ENCODE assay signal across 8 cellular contexts in the genomic region with DNA sequence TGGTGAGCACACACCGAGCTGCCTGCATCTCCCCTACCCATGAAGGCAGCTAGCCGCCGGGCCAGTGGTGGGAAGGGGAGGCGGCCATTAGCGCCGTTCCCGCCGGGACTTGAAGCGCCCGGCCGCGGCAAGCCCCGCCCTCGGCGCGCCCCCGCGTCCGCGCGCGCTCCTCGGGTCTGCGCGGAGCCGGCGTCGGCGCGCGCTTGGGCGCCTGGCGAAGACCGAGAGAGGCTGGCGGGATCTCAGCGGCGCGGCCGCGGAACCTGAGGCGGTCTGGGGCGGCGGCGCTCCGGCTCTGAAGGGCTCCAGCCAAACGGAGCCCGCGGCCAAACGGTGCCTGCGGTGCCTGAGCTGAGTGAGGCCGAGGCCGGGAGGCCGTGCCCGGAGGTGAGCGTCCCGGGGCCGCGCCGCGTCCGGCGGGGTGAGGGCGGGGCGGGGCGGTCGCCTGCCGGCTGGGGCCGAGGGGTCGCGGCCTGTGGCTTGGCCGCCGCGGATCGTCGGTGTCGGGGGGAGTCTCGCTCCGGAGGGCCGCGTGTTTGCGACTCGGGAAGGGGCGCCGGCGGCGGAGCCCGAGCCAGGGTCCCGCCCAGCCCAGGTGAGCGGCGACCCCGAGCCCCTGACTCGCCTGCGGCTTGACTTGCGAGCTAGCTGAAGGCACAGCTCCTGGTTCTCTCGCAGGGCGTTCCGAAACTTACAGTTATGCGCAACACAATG.
DNase-seq lines count a peak whose midpoint lies in the region; ATAC-seq and TF ChIP-seq lines count a peak whose summit lies in the region.

A gene with protein sequence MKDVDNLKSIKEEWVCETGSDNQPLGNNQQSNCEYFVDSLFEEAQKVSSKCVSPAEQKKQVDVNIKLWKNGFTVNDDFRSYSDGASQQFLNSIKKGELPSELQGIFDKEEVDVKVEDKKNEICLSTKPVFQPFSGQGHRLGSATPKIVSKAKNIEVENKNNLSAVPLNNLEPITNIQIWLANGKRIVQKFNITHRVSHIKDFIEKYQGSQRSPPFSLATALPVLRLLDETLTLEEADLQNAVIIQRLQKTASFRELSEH (plus strand): TSS at position 202 of the 714 bp plus-strand sequence. CDS start 17,852 bp downstream, outside the sequence.

- TF ChIP-seq CTCF in WI38 (IDR thresholded peaks at IDR 0.05; ENCODE audit: low read depth, low read length) = no peak
- TF ChIP-seq CTCF in cardiac fibroblast (IDR thresholded peaks at IDR 0.05; ENCODE audit: low read depth, low read length) = no peak

- peak; percentile 71 for ATAC-seq in GM18520 (IDR thresholded peaks at IDR 0.05; ENCODE audit: unreplicated experiment)
- peak; percentile 69 for ATAC-seq in HG03039 (IDR thresholded peaks at IDR 0.05; ENCODE audit: unreplicated experiment)

- H3K27me3 ChIP-seq in ACC112 (ENCODE audit: insufficient read depth, low read length) = no peaks in the 10 kb centered on the region

- peak; percentile 90 for DNase-seq in NCI-H2171 (lab: John Stamatoyannopoulos, UW)
- DNase-seq in cardiac fibroblast (ENCODE audit: low read depth in 2 of 2) = peak; percentile 73 to 85
- DNase-seq in iris pigment epithelial cell (ENCODE audit: low read depth) = peak; percentile 83
- DNase-seq in stimulated activated CD4-positive, alpha-beta T cell treated with anti-CD3 and anti-CD28 coated beads, Interleukin-12 subunit alpha, Interleukin-12 subunit beta, amount 100 ng/mL, for 24 hours (ENCODE audit: low read depth in 2 of 2) = peak; percentile 46 to 62

- peak within 1 kb of the TSS; percentile 69 for H3K27ac ChIP-seq in ACC112 (ENCODE audit: low read depth, low read length)

- H3K79me2 ChIP-seq in ACC112 (ENCODE audit: control insufficient read depth, insufficient read depth, low read length, unreplicated experiment) = peaks cover 43% of the 10 kb centered on the region

- H3K36me3 ChIP-seq in ACC112 (ENCODE audit: insufficient read depth, low read length) = 0 out of 2 replicates have a peak, but pooled peaks cover 3% of the 10 kb centered on the region

- H2AFZ ChIP-seq in ACC112 (ENCODE audit: low read length, unreplicated experiment) = peak within 1 kb of the TSS; percentile 99

- peaks cover 19% of the 10 kb centered on the region for H3K4me1 ChIP-seq in ACC112 (ENCODE audit: control insufficient read depth, insufficient read depth, low read length, unreplicated experiment)

- H3K4me3 ChIP-seq in ACC112 (ENCODE audit: low read depth, low read length) (peak within 1 kb of the TSS; percentile 98), WI38 (ENCODE audit: low read depth, low read length) (peak within 1 kb of the TSS; percentile 77), cardiac fibroblast (replicated peaks in 1 of 2; ENCODE audit: low read depth in 2 of 2, low read length in 2 of 2) (peak within 1 kb of the TSS; percentile 62 to 77)

Comparison
In these comparisons a context has a peak if more than half of its experiments do, and no peak if none do; other contexts are left out.
1. Peak in every context shown above with its lines: DNase-seq, ATAC-seq, H3K4me3 ChIP-seq and H3K27ac ChIP-seq.